2 cellular contexts compared by ENCODE assay signal in the genomic region with DNA sequence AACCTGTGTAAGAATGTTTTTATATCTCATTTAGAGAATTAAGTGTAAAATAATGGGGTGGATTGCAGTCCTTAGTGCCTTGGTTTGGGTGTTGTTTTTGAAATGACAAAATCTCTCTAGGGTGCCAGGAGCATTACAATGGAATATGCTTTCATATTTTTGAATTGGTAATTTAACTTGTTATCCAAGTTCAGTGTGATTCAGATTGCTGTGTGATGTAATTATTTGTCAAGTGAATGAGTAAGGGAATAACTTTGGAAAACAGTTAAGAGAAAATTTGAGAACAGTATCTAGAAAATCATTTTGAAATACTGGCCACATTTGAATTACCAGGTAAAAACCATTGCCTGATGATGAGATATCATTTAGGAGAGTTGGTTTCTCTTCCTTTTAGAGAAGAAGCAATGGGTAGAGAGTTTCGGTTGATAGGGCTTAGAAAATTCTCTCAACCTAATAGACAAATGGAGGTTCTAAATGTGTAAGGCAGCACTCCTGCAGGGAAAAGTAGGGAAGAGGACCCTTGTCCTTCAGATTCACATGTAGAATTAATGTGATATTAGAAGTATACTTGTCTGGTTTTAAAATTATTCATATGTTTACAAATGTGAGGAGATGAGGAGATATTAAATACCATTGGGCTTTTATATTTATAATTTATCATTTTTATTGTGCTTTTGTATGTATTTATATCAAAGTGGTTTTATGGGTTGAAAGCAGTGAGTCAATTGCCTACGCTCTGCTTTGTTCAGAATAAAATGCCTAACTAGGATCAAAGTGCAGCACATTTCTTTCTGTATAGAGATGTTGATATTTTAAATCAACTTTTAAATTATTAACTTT.
TF ChIP-seq lines count a peak whose summit lies in the region.

No MANE protein-coding gene starts in this region.

TF ChIP-seq in HCT116, 20 proteins besides CTCF, POLR2A, EP300 and RAD21 (continued from another document):
- TF ChIP-seq TCF7L2 (IDR thresholded peaks at IDR 0.05; ENCODE audit: borderline replicate concordance, extremely low read depth, insufficient read depth, insufficient read length) (no peak), SRF (IDR thresholded peaks at IDR 0.05; ENCODE audit: low read depth) (no peak)

TF ChIP-seq in GM12878, 131 proteins besides CTCF, POLR2A, EP300 and RAD21 (continued from another document):
- TF ChIP-seq, protein P1, sequence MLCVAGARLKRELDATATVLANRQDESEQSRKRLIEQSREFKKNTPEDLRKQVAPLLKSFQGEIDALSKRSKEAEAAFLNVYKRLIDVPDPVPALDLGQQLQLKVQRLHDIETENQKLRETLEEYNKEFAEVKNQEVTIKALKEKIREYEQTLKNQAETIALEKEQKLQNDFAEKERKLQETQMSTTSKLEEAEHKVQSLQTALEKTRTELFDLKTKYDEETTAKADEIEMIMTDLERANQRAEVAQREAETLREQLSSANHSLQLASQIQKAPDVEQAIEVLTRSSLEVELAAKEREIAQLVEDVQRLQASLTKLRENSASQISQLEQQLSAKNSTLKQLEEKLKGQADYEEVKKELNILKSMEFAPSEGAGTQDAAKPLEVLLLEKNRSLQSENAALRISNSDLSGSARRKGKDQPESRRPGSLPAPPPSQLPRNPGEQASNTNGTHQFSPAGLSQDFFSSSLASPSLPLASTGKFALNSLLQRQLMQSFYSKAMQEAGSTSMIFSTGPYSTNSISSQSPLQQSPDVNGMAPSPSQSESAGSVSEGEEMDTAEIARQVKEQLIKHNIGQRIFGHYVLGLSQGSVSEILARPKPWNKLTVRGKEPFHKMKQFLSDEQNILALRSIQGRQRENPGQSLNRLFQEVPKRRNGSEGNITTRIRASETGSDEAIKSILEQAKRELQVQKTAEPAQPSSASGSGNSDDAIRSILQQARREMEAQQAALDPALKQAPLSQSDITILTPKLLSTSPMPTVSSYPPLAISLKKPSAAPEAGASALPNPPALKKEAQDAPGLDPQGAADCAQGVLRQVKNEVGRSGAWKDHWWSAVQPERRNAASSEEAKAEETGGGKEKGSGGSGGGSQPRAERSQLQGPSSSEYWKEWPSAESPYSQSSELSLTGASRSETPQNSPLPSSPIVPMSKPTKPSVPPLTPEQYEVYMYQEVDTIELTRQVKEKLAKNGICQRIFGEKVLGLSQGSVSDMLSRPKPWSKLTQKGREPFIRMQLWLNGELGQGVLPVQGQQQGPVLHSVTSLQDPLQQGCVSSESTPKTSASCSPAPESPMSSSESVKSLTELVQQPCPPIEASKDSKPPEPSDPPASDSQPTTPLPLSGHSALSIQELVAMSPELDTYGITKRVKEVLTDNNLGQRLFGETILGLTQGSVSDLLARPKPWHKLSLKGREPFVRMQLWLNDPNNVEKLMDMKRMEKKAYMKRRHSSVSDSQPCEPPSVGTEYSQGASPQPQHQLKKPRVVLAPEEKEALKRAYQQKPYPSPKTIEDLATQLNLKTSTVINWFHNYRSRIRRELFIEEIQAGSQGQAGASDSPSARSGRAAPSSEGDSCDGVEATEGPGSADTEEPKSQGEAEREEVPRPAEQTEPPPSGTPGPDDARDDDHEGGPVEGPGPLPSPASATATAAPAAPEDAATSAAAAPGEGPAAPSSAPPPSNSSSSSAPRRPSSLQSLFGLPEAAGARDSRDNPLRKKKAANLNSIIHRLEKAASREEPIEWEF (IDR thresholded peaks at IDR 0.05; ENCODE audit: insufficient replicate concordance, low read depth, low read length): no peak
- TF ChIP-seq SP1 (IDR thresholded peaks at IDR 0.05; ENCODE audit: low read depth, low read length): no peak
- 0 out of 2 replicates have a peak, but pooled peaks have one; percentile 28 for TF ChIP-seq NFIC (IDR thresholded peaks at IDR 0.05; ENCODE audit: low read depth, low read length)
- TF ChIP-seq, protein P2, sequence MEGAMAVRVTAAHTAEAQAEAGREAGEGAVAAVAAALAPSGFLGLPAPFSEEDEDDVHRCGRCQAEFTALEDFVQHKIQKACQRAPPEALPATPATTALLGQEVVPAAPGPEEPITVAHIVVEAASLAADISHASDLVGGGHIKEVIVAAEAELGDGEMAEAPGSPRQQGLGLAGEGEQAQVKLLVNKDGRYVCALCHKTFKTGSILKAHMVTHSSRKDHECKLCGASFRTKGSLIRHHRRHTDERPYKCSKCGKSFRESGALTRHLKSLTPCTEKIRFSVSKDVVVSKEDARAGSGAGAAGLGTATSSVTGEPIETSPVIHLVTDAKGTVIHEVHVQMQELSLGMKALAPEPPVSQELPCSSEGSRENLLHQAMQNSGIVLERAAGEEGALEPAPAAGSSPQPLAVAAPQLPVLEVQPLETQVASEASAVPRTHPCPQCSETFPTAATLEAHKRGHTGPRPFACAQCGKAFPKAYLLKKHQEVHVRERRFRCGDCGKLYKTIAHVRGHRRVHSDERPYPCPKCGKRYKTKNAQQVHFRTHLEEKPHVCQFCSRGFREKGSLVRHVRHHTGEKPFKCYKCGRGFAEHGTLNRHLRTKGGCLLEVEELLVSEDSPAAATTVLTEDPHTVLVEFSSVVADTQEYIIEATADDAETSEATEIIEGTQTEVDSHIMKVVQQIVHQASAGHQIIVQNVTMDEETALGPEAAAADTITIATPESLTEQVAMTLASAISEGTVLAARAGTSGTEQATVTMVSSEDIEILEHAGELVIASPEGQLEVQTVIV (IDR thresholded peaks at IDR 0.05; ENCODE audit: borderline replicate concordance, partially characterized antibody): no peak
- TF ChIP-seq SREBF1 (IDR thresholded peaks at IDR 0.05; ENCODE audit: low read length): no peak
- TF ChIP-seq SPI1 (IDR thresholded peaks at IDR 0.05; ENCODE audit: borderline replicate concordance, insufficient read depth, low read depth, low read length): peak; percentile 37; the same call in 1 of the 2 replicates
- no peak for TF ChIP-seq ZNF622 (IDR thresholded peaks at IDR 0.05)
